In the genomic region with DNA sequence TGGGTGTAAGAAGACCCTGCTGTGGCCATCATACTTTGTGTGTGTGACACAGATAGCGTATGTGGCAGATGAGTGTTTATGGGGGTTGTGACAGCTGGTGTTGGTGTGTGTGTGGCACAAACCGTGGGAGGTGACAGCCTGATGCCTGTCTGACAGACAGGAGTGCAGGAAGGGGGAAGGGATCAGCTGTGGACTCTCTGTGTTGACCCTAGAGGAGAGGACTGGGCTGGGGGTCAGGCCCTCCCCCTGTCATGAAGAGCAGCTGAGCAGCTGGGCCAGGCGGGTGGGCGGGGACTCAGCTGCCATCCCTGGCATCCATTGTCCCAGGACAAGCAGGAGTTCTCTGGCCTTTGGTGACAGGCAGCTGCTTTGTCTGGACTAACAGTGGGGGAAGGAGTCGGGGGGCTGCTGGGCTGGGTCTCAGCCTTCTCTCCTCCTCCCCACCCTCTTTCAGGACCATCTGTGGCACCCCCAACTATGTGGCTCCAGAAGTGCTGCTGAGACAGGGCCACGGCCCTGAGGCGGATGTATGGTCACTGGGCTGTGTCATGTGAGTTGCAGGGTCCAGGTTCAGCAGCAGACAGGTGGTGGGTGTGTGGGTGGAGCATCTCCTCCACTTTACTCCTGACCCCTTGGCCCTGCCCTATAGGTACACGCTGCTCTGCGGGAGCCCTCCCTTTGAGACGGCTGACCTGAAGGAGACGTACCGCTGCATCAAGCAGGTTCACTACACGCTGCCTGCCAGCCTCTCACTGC, we compare ENCODE assay signal across 8 cellular contexts. TPM values are rescaled to one million over a fixed set of nuclear protein-coding genes. Genes with fewer than 3 reads are reported as not detected.
DNase-seq lines count a peak whose midpoint lies in the region; ATAC-seq and TF ChIP-seq lines count a peak whose summit lies in the region.

No MANE protein-coding gene starts in this region.

- H3K9me2 ChIP-seq in hepatocyte (replicated peaks; ENCODE audit: insufficient read depth): no peaks in the 10 kb centered on the region

- H3K4me1 Mint-ChIP-seq in activated naive CD8-positive, alpha-beta T cell (ENCODE audit: low read depth): peaks cover 49% of the 10 kb centered on the region

- H3K4me1 ChIP-seq in hepatocyte (ENCODE audit: insufficient read depth) (peaks cover 9% of the 10 kb centered on the region), smooth muscle cell (ENCODE audit: low read depth) (peaks cover 24% of the 10 kb centered on the region)

- no peak for TF ChIP-seq CTCF in hepatocyte (IDR thresholded peaks at IDR 0.05; ENCODE audit: poor library complexity)
- no peak for TF ChIP-seq CTCF in smooth muscle cell (IDR thresholded peaks at IDR 0.05; ENCODE audit: borderline replicate concordance, insufficient read depth, poor library complexity, severe bottlenecking)

- H3K4me2 ChIP-seq in hepatocyte (peak overlapping the region; percentile 94), smooth muscle cell (peak overlapping the region; percentile 91)

- peak overlapping the region; percentile 97 for H3K4me3 Mint-ChIP-seq in activated naive CD8-positive, alpha-beta T cell

- peak overlapping the region; percentile 88 for H3K27ac Mint-ChIP-seq in activated naive CD8-positive, alpha-beta T cell

- H3K9ac ChIP-seq in smooth muscle cell (ENCODE audit: low read depth): peak overlapping the region; percentile 97

- no peaks in the 10 kb centered on the region for H3K27me3 ChIP-seq in hepatocyte
- no peaks in the 10 kb centered on the region for H3K27me3 ChIP-seq in smooth muscle cell (ENCODE audit: low read depth)

- H4K20me1 ChIP-seq in hepatocyte (ENCODE audit: insufficient read depth, poor library complexity, severe bottlenecking) (no peaks in the 10 kb centered on the region), smooth muscle cell (ENCODE audit: low read depth) (peaks cover 36% of the 10 kb centered on the region)

- no peaks in the 10 kb centered on the region for H3K9me3 Mint-ChIP-seq in activated naive CD8-positive, alpha-beta T cell (ENCODE audit: low read depth)

- H2AFZ ChIP-seq in hepatocyte (no peak overlapping the region), smooth muscle cell (ENCODE audit: low read depth) (no peak overlapping the region)

- peaks cover 14% of the 10 kb centered on the region for H3K36me3 Mint-ChIP-seq in activated naive CD8-positive, alpha-beta T cell

- H3F3A ChIP-seq in smooth muscle cell (ENCODE audit: low read depth): peaks cover 18% of the 10 kb centered on the region

- DNase-seq in HT-29 (ENCODE audit: low spot score) (peak; percentile 16), hepatocyte (ENCODE audit: low spot score) (peak; percentile 16), smooth muscle cell (lab: John Stamatoyannopoulos, UW; ENCODE audit: unreplicated experiment) (no peak), NCI-H524 treated with DMSO at 0.1 percent for 48 hours (lab: John Stamatoyannopoulos, UW) (no peak)
- DNase-seq in stimulated activated CD4-positive, alpha-beta T cell treated with anti-CD3 and anti-CD28 coated beads, Interleukin-2, amount 100 ng/mL, for 24 hours: no peak

- H3K36me3 ChIP-seq in hepatocyte (replicated peaks; ENCODE audit: insufficient read depth, low read depth): no peaks in the 10 kb centered on the region
- H3K36me3 ChIP-seq in smooth muscle cell (ENCODE audit: low read depth): no peaks in the 10 kb centered on the region

- H3K79me2 ChIP-seq in hepatocyte: peaks cover 10% of the 10 kb centered on the region
- H3K79me2 ChIP-seq in smooth muscle cell (ENCODE audit: low read depth): peaks cover 41% of the 10 kb centered on the region

- no peak overlapping the region for H3K27ac ChIP-seq in hepatocyte
- peak overlapping the region; percentile 56 for H3K27ac ChIP-seq in smooth muscle cell (ENCODE audit: low read depth)

- 88% methylated on average over 13 of the region's 13 CpGs for WGBS in hepatocyte (ENCODE audit: low lambda C conversion rate, missing lambda C conversion rate)
- WGBS in smooth muscle cell (ENCODE audit: low lambda C conversion rate): 86% methylated on average over 13 of the region's 13 CpGs

- H3K27me3 Mint-ChIP-seq in activated naive CD8-positive, alpha-beta T cell: no peaks in the 10 kb centered on the region

- no peaks in the 10 kb centered on the region for H3K9me3 ChIP-seq in hepatocyte (ENCODE audit: low read depth)
- no peaks in the 10 kb centered on the region for H3K9me3 ChIP-seq in smooth muscle cell (replicated peaks; ENCODE audit: low read depth)

- no peak overlapping the region for H3K4me3 ChIP-seq in hepatocyte
- H3K4me3 ChIP-seq in smooth muscle cell: peak overlapping the region; percentile 96

- no peak for ATAC-seq in GM18520 (IDR thresholded peaks at IDR 0.05; ENCODE audit: unreplicated experiment)
- ATAC-seq in HG02884 (IDR thresholded peaks at IDR 0.05; ENCODE audit: unreplicated experiment): no peak

RNA-seq across cellular contexts. Expression of a gene that starts 2.3 kb away (rescaled TPM):
- 135 and 137 TPM in 2 replicates for total RNA-seq in HT-29 (2014; rRNA removed; shearing (Covaris generic))
- 8.9 and 18.2 TPM in 2 replicates for total RNA-seq in hepatocyte
- polyA plus RNA-seq in hepatocyte: 38.7 and 40.1 TPM in 2 replicates
- total RNA-seq in smooth muscle cell: 26.2 and 42.0 TPM in 2 replicates
- 39.7 and 71.6 TPM in 2 replicates for polyA plus RNA-seq in smooth muscle cell

RNA-seq across cellular contexts. Expression of a gene that starts 4.7 kb away (rescaled TPM):
- total RNA-seq in HT-29 (2014; rRNA removed; shearing (Covaris generic)): 3.4 and 10.4 TPM in 2 replicates
- 0.30 and 1.6 TPM in 2 replicates for total RNA-seq in hepatocyte
- polyA plus RNA-seq in hepatocyte: 2.2 and 3.0 TPM in 2 replicates
- 1.1 and 2.0 TPM in 2 replicates for total RNA-seq in smooth muscle cell
- 1.6 and 5.8 TPM in 2 replicates for polyA plus RNA-seq in smooth muscle cell

RNA-seq across cellular contexts. Expression of a gene that starts 5.8 kb away (rescaled TPM):
- 16.4 and 18.0 TPM in 2 replicates for total RNA-seq in HT-29 (2014; rRNA removed; shearing (Covaris generic))
- total RNA-seq in hepatocyte (4.8 and 5.5 TPM in 2 replicates), smooth muscle cell (9.5 and 11.9 TPM in 2 replicates)
- polyA plus RNA-seq in hepatocyte (16.8 and 20.6 TPM in 2 replicates), smooth muscle cell (11.0 and 27.4 TPM in 2 replicates)

RNA-seq across cellular contexts. Expression of a gene that starts 14.5 kb away (rescaled TPM):
- total RNA-seq in HT-29 (2014; rRNA removed; shearing (Covaris generic)): 0.31 and 0.33 TPM in 2 replicates
- total RNA-seq in hepatocyte: 0.72 and 0.83 TPM in 2 replicates
- 0.48 and 2.2 TPM in 2 replicates for polyA plus RNA-seq in hepatocyte
- total RNA-seq in smooth muscle cell: 0.54 TPM in 1 of 2 replicates, not detected in the other
- polyA plus RNA-seq in smooth muscle cell: 0.78 and 0.89 TPM in 2 replicates

RNA-seq across cellular contexts. Expression of a gene that starts 27.1 kb away (rescaled TPM):
- total RNA-seq in HT-29 (2014; rRNA removed; shearing (Covaris generic)): 1,326 and 1,606 TPM in 2 replicates
- 2,179 and 2,550 TPM in 2 replicates for total RNA-seq in hepatocyte
- polyA plus RNA-seq in hepatocyte: 481 and 503 TPM in 2 replicates
- total RNA-seq in smooth muscle cell: 2,002 and 2,330 TPM in 2 replicates
- 478 and 530 TPM in 2 replicates for polyA plus RNA-seq in smooth muscle cell

Comparison
In these comparisons a context has a peak if more than half of its experiments do, and no peak if none do; other contexts are left out.
1. DNase-seq: peak in HT-29 (single experiment) and hepatocyte (single experiment); none in smooth muscle cell (single experiment), stimulated activated CD4-positive, alpha-beta T cell treated with anti-CD3 and anti-CD28 coated beads, Interleukin-2, amount 100 ng/mL, for 24 hours (0 of 2) and NCI-H524 treated with DMSO at 0.1 percent for 48 hours (single experiment).